ENCODE assay signal across 8 cellular contexts in the genomic region with DNA sequence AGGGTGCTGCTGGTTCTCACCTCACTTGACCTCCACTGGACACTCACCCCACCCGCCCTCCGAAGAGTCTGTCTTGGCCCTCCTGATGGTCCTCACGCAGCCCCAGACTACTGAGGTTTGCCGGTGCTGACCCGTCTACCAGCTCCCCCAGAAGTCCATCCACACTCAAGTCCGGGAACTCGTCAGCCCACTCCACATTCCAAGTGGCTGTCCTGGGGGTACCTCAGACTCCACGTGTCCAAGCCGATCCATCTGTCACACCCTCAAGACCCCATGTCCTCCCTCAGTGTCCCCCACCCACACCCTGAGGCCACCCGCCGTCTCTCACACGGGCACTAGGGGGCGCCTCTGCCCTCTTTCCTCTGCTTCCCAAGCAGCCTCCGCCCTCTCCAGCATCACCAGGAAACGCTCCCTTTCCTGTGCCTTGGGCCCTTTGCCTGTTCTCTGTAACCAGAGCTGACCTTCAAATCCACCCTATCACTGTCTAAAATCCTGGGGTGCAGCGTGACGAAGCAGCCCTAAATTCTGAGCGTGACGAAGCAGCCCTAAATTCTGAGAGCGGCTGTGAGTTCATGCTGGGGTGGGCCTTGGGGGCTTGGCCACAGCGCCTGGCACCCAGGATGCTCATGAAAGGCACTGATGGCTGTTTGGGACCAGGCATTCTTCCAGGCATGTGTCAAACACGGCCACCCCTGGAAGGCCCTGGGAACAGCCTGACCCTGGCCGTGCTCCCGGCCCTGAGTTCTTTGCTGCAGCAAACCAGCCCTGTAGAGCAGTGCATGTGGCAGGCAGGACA.
DNase-seq lines count a peak whose midpoint lies in the region; ATAC-seq, FAIRE-seq and TF ChIP-seq lines count a peak whose summit lies in the region.

No MANE protein-coding gene starts in this region.

- H3K27me3 ChIP-seq in A673 (replicated peaks; ENCODE audit: insufficient read depth, low read depth, low read length, poor library complexity): no peaks in the 10 kb centered on the region

- DNase-seq in A673 (ENCODE audit: low spot score) (peak; percentile 76), GM10266 (ENCODE audit: extremely low spot score) (peak; percentile 75), NCI-H82 (lab: John Stamatoyannopoulos, UW) (peak; percentile 68), astrocyte of the cerebellum (ENCODE audit: low read depth) (no peak), iPS-NIHi11 (ENCODE audit: low spot score) (peak; percentile 93), GM19239 (ENCODE audit: insufficient read length, low spot score) (no peak)
- DNase-seq in stimulated activated CD8-positive, alpha-beta memory T cell treated with anti-CD3 and anti-CD28 coated beads, Interleukin-7, amount 100 ng/mL, for 48 hours (ENCODE audit: extremely low read depth in 1 of 2, low read depth in 1 of 2): peak; percentile 15 to 16

- in situ Hi-C loops in astrocyte of the cerebellum (cut with HindIII; ENCODE audit: low sequenced_read_pairs): no loop called here

- no peaks in the 10 kb centered on the region for H3K9me3 ChIP-seq in A673 (ENCODE audit: low read depth, low read length, poor library complexity, severe bottlenecking)

- no peak overlapping the region for H3K27ac ChIP-seq in A673 (ENCODE audit: low read depth, low read length, poor library complexity, severe bottlenecking)

- no peaks in the 10 kb centered on the region for H3K36me3 ChIP-seq in A673 (ENCODE audit: insufficient read depth, low read length, poor library complexity, severe bottlenecking)

- CTCF ChIA-PET in A673 (lab: Charles Lee): interaction anchor here (0.5 kb wide), 1 partner anchor 88 kb away, joined by 8 read pairs; no protein-coding TSS in a partner anchor

- intact Hi-C loops in A673 (cut with micrococcal nuclease; ENCODE audit: unreplicated experiment): loop anchor here (10.0 kb wide), 1 partner anchor 327 kb away; no protein-coding TSS in a partner anchor

- no peak for FAIRE-seq in GM19239 (lab: Jason Lieb, UNC)

- no peak overlapping the region for H3K4me3 ChIP-seq in A673 (ENCODE audit: low read depth, low read length, poor library complexity, severe bottlenecking)
- H3K4me3 ChIP-seq in astrocyte of the cerebellum (ENCODE audit: low read depth, low read length): no peak overlapping the region

- BruUV-seq in A673 (replicated peaks; lab: Mats Ljungman, UMichigan): no TSS peak

- ATAC-seq in HG03571 (IDR thresholded peaks at IDR 0.05; ENCODE audit: unreplicated experiment): no peak

- TF ChIP-seq CTCF in A673 (conservative IDR thresholded peaks at IDR 0.05; ENCODE audit: low read depth, low read length): peak; percentile 97
- TF ChIP-seq CTCF in GM10266 (IDR thresholded peaks at IDR 0.05; ENCODE audit: control insufficient read depth, insufficient read depth, low read depth, missing control alignments): peak; percentile 69
- TF ChIP-seq CTCF in astrocyte of the cerebellum (IDR thresholded peaks at IDR 0.05; ENCODE audit: low read depth, low read length, missing control alignments): peak; percentile 75

- peaks cover 4% of the 10 kb centered on the region for H3K4me1 ChIP-seq in A673 (ENCODE audit: insufficient read depth, low read length, poor library complexity, severe bottlenecking)

- POLR2A ChIA-PET in A673 (lab: Charles Lee; ENCODE audit: low non-redundant PET): no interaction called here

Comparison
In these comparisons a context has a peak if more than half of its experiments do, and no peak if none do; other contexts are left out.
1. DNase-seq: peak in A673 (single experiment), GM10266 (single experiment), NCI-H82 (single experiment), iPS-NIHi11 (single experiment) and stimulated activated CD8-positive, alpha-beta memory T cell treated with anti-CD3 and anti-CD28 coated beads, Interleukin-7, amount 100 ng/mL, for 48 hours (2 of 2); none in astrocyte of the cerebellum (single experiment) and GM19239 (single experiment).
2. Peak in every context shown above with its lines, with median percentiles within 50 percentile points of each other: CTCF ChIP-seq.